Comparison of ENCODE assay signal across 22 cellular contexts in the genomic region with DNA sequence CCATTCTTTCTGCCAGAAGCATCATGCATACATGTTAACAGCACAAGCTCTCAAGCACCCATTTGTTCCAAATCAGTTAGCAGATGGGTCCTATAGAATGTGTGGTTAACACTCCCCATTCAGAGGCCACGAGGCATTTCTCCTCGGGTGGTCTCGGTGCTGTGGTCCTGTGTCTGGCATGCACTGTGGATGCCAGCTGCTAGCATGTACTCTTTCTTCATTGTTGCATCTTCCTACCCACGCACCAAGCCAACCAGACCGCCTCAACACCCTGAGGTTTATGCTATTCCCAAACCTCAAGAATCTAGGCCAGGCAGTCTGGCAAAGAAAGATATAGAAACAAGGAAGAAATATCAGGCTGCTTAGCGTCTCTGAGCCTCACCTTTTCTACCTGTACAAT. TPM values are rescaled to one million over a fixed set of nuclear protein-coding genes. Genes with fewer than 3 reads are reported as not detected.
A peak's percentile ranks its signal among the peaks of the same experiment; 100 is the strongest.
DNase-seq lines count a peak whose midpoint lies in the region; ATAC-seq and TF ChIP-seq lines count a peak whose summit lies in the region.
"Had no signal": no experiment of that assay in that cellular context is flagged by ENCODE, and none has a peak within 500 bp of the region (broad histone marks: within the 10 kb centered on the region; RNA-seq: fewer than 3 reads in every experiment).

No MANE protein-coding gene starts in this region.

- H3K27me3 ChIP-seq in right cardiac atrium (ENCODE audit: control insufficient read depth, insufficient read depth) (no peaks in the 10 kb centered on the region), gastrocnemius medialis (no peaks in the 10 kb centered on the region), vagina (no peaks in the 10 kb centered on the region)
- H3K27me3 ChIP-seq: ascending aorta, ovary, tibial artery had no signal

- no peak for ATAC-seq in right cardiac atrium
- no peak for ATAC-seq in left cardiac atrium
- no peak for ATAC-seq in gastrocnemius medialis
- ATAC-seq in HG03196 (IDR thresholded peaks at IDR 0.05; ENCODE audit: unreplicated experiment) = no peak
- ATAC-seq: natural killer cell had no signal

- TF ChIP-seq POLR2A in gastrocnemius medialis (IDR thresholded peaks at IDR 0.05) (no peak), vagina (IDR thresholded peaks at IDR 0.05) (no peak)

- H3K27ac ChIP-seq in right cardiac atrium (ENCODE audit: low read length) = peak overlapping the region; percentile 90
- H3K27ac ChIP-seq in gastrocnemius medialis = peak overlapping the region; percentile 37 to 66 (median 59)
- H3K27ac ChIP-seq in vagina = peak overlapping the region; percentile 12
- H3K27ac ChIP-seq: epithelial cell of prostate, ovary, SK-N-MC, tibial artery had no signal

- no peak for DNase-seq in right cardiac atrium
- no peak for DNase-seq in left cardiac atrium
- DNase-seq in inferior parietal cortex (ENCODE audit: extremely low spot score) = peak; percentile 16
- no peak for DNase-seq in gastrocnemius medialis
- DNase-seq in vagina (ENCODE audit: extremely low spot score in 2 of 2) = no peak
- no peak for DNase-seq in nucleus accumbens (lab: John Stamatoyannopoulos, UW)
- no peak for DNase-seq in DMS79 (lab: John Stamatoyannopoulos, UW)
- DNase-seq: activated CD4-positive, alpha-beta memory T cell treated with anti-CD3 and anti-CD28 coated beads for 36 hours; activated CD4-positive, CD25-positive, alpha-beta regulatory T cell treated with anti-CD3 and anti-CD28 coated beads, Interleukin-2, amount 50 U/mL, for 72 hours; CD8-positive, alpha-beta memory T cell; cerebellar nuclear complex; hippocampal formation; immature natural killer cell; natural killer cell; ovary; RPMI8226; stimulated activated naive CD4-positive, alpha-beta T cell had no signal

- intact Hi-C loops in right cardiac atrium (cut with DNase I) (no loop called here), left cardiac atrium (cut with DNase I) (no loop called here), gastrocnemius medialis (cut with DNase I; ENCODE audit: low total_unique reads) (no loop called here), vagina (cut with DNase I) (loop anchor here (5.0 kb wide), 1 partner anchor 1861 kb away; no protein-coding TSS in a partner anchor)

- H3K4me3 ChIP-seq in right cardiac atrium (ENCODE audit: low read length) = no peak overlapping the region
- H3K4me3 ChIP-seq in gastrocnemius medialis = no peak overlapping the region
- H3K4me3 ChIP-seq in vagina = no peak overlapping the region
- H3K4me3 ChIP-seq: ascending aorta, ovary, SK-N-MC, tibial artery had no signal

- H3K4me1 ChIP-seq in right cardiac atrium (ENCODE audit: control insufficient read depth, insufficient read depth, low read length) (peaks cover 4% of the 10 kb centered on the region), gastrocnemius medialis (peaks cover 0 to 18% of the 10 kb centered on the region in 2 donors), vagina (no peaks in the 10 kb centered on the region)
- H3K4me1 ChIP-seq: ascending aorta had no signal

- WGBS in right cardiac atrium = 88% methylated on average over 6 of the region's 6 CpGs

- in situ Hi-C loops in gastrocnemius medialis (cut with MboI; ENCODE audit: low sequenced_read_pairs in 4 of 4) = no loop called here

- no peak for TF ChIP-seq CTCF in gastrocnemius medialis (IDR thresholded peaks at IDR 0.05 in 4 of 5, conservative IDR thresholded peaks at IDR 0.05 in 1 of 5)
- TF ChIP-seq CTCF in vagina (IDR thresholded peaks at IDR 0.05) = no peak

- no peaks in the 10 kb centered on the region for H3K9me3 ChIP-seq in right cardiac atrium (ENCODE audit: control insufficient read depth, low read length)
- no peaks in the 10 kb centered on the region for H3K9me3 ChIP-seq in gastrocnemius medialis
- H3K9me3 ChIP-seq in vagina = no peaks in the 10 kb centered on the region
- H3K9me3 ChIP-seq: ascending aorta, ovary had no signal

- H3K36me3 ChIP-seq in gastrocnemius medialis (no peaks in the 10 kb centered on the region), vagina (no peaks in the 10 kb centered on the region)
- H3K36me3 ChIP-seq: ascending aorta, ovary, tibial artery had no signal

RNA-seq across cellular contexts. Expression of gene MRTFB, which starts 27.8 kb away (rescaled TPM):
- total RNA-seq in right cardiac atrium (10 to 100 TPM; 41.3 to 61.8 (median 49.1) TPM), left cardiac atrium (10 to 100 TPM; 34.7 to 36.8 TPM), gastrocnemius medialis (10 to 100 TPM; 12.7 to 20.4 (median 14.8) TPM), vagina (103 TPM)
- polyA plus RNA-seq in right cardiac atrium = 12.9 TPM

Comparison
In these comparisons a context has a peak if more than half of its experiments do, and no peak if none do; other contexts are left out.
1. H3K27ac ChIP-seq: peak in every context shown above with its lines; median percentile 90 in right cardiac atrium; 59 in gastrocnemius medialis; 12 in vagina.